ENCODE assay signal across 17 cellular contexts in genomic region chr6:16918586-16918985, GRCh38.
DNase-seq lines count a peak whose midpoint lies in the region; ATAC-seq, FAIRE-seq and TF ChIP-seq lines count a peak whose summit lies in the region.
"Had no signal": no experiment of that assay in that cellular context is flagged by ENCODE, and none has a peak within 500 bp of the region (broad histone marks: within the 10 kb centered on the region; RNA-seq: fewer than 3 reads in every experiment).

No MANE protein-coding gene starts in this region.

- POLR2A ChIA-PET in Caco-2 (lab: Charles Lee): no interaction called here

- H3K4me1 ChIP-seq in Caco-2: no peaks in the 10 kb centered on the region
- no peaks in the 10 kb centered on the region for H3K4me1 ChIP-seq in astrocyte (ENCODE audit: insufficient read depth, low read length)
- H3K4me1 ChIP-seq in foreskin keratinocyte: peaks cover 4% of the 10 kb centered on the region

- H3K79me2 ChIP-seq in astrocyte (ENCODE audit: insufficient read depth, low read length): no peaks in the 10 kb centered on the region

- H3K9me3 ChIP-seq in Caco-2 (no peaks in the 10 kb centered on the region; the same call in 1 of the 2 replicates), astrocyte (ENCODE audit: insufficient read depth, low read depth, low read length) (no peaks in the 10 kb centered on the region)
- H3K9me3 ChIP-seq: SJSA1 had no signal

- H3K4me1 Mint-ChIP-seq in Caco-2 (ENCODE audit: low read depth, unreplicated experiment) (no peaks in the 10 kb centered on the region), astrocyte (ENCODE audit: low read depth, unreplicated experiment) (no peaks in the 10 kb centered on the region), neural crest cell (peaks cover 5% of the 10 kb centered on the region)
- H3K4me1 Mint-ChIP-seq: CD4-positive, CD25-positive, alpha-beta regulatory T cell; IgD-negative memory B cell; T-cell had no signal

- H3K4me3 ChIP-seq in Caco-2 (ENCODE audit: low read depth, low read length) (no peak overlapping the region), astrocyte (ENCODE audit: insufficient read depth, low read depth, low read length) (no peak overlapping the region)
- H3K4me3 ChIP-seq: PC-9, SJSA1 had no signal

- BruUV-seq in Caco-2 (replicated peaks; lab: Mats Ljungman, UMichigan): no TSS peak

- no peaks in the 10 kb centered on the region for H4K20me1 ChIP-seq in astrocyte (ENCODE audit: insufficient read depth, low read length)

- H3K27ac ChIP-seq in astrocyte (ENCODE audit: low read depth, low read length) (no peak overlapping the region), foreskin keratinocyte (no peak overlapping the region)
- H3K27ac ChIP-seq: PC-9, SJSA1 had no signal

- no peaks in the 10 kb centered on the region for H3K36me3 ChIP-seq in Caco-2 (ENCODE audit: control insufficient read depth, insufficient read depth, low read length)
- H3K36me3 ChIP-seq in astrocyte (ENCODE audit: insufficient read depth, low read length): no peaks in the 10 kb centered on the region
- H3K36me3 ChIP-seq: SJSA1 had no signal

- CTCF ChIA-PET in Caco-2 (lab: Charles Lee): no interaction called here

- no peak for FAIRE-seq in astrocyte (lab: Jason Lieb, UNC)

- no peaks in the 10 kb centered on the region for H3K36me3 Mint-ChIP-seq in Caco-2 (ENCODE audit: insufficient read depth, unreplicated experiment)
- no peaks in the 10 kb centered on the region for H3K36me3 Mint-ChIP-seq in astrocyte (ENCODE audit: low read depth, unreplicated experiment)
- H3K36me3 Mint-ChIP-seq in neural crest cell (ENCODE audit: low read depth): no peaks in the 10 kb centered on the region
- H3K36me3 Mint-ChIP-seq: CD4-positive, CD25-positive, alpha-beta regulatory T cell; IgD-negative memory B cell; T-cell had no signal

- intact Hi-C loops in Caco-2 (cut with micrococcal nuclease; ENCODE audit: unreplicated experiment): no loop called here

- ATAC-seq in GM19463 (IDR thresholded peaks at IDR 0.05; ENCODE audit: unreplicated experiment): no peak
- no peak for ATAC-seq in GM21360 (IDR thresholded peaks at IDR 0.05; ENCODE audit: unreplicated experiment)
- ATAC-seq in foreskin keratinocyte: no peak
- ATAC-seq: T-cell had no signal

- H3K27me3 Mint-ChIP-seq in Caco-2 (ENCODE audit: insufficient read depth, unreplicated experiment) (peaks cover 8% of the 10 kb centered on the region), astrocyte (ENCODE audit: low read depth, unreplicated experiment) (no peaks in the 10 kb centered on the region), neural crest cell (ENCODE audit: low read depth) (no peaks in the 10 kb centered on the region)

- H3K27me3 ChIP-seq in Caco-2 (replicated peaks; ENCODE audit: control insufficient read depth, insufficient read depth, low read length): no peaks in the 10 kb centered on the region
- H3K27me3 ChIP-seq in astrocyte (ENCODE audit: insufficient read depth, low read length): no peaks in the 10 kb centered on the region
- H3K27me3 ChIP-seq in foreskin keratinocyte: no peaks in the 10 kb centered on the region
- H3K27me3 ChIP-seq: SJSA1 had no signal

- DNase-seq in Caco-2: peak; percentile 14 to 34
- DNase-seq in NCI-H69 (lab: John Stamatoyannopoulos, UW): peak; percentile 92
- DNase-seq in astrocyte (ENCODE audit: low read depth): no peak
- DNase-seq in neural crest cell (ENCODE audit: low read depth, low spot score): no peak
- no peak for DNase-seq in foreskin keratinocyte
- DNase-seq: CD4-positive, CD25-positive, alpha-beta regulatory T cell; DMS79; NCI-H1105 treated with DMSO at 0.1 percent for 48 hours; NCI-H1694 treated with DMSO at 0.1 percent for 48 hours; NCI-H226; NCI-H524 treated with DMSO at 0.1 percent for 48 hours; PC-9; T-cell had no signal

- H3K4me2 ChIP-seq in astrocyte (ENCODE audit: low read length): no peak overlapping the region
- H3K4me2 ChIP-seq: PC-9 had no signal

- TF ChIP-seq CTCF in Caco-2 (IDR thresholded peaks at IDR 0.05; ENCODE audit: insufficient read depth in 1 of 2, low read depth in 1 of 2, low read length in 1 of 2, severe bottlenecking in 1 of 2, unreplicated experiment in 1 of 2) (no peak), astrocyte (IDR thresholded peaks at IDR 0.05; ENCODE audit: insufficient read depth, low read depth, low read length) (no peak), neural crest cell (conservative IDR thresholded peaks at IDR 0.05) (no peak), foreskin keratinocyte (conservative IDR thresholded peaks at IDR 0.05) (no peak)

- H3K9me3 Mint-ChIP-seq in Caco-2 (ENCODE audit: unreplicated experiment): no peaks in the 10 kb centered on the region
- peaks cover 2% of the 10 kb centered on the region for H3K9me3 Mint-ChIP-seq in astrocyte (ENCODE audit: unreplicated experiment)
- no peaks in the 10 kb centered on the region for H3K9me3 Mint-ChIP-seq in neural crest cell

- H2AFZ ChIP-seq in astrocyte (ENCODE audit: low read depth, low read length): peak overlapping the region; percentile 36
- H2AFZ ChIP-seq: PC-9 had no signal

- no peak overlapping the region for H3K27ac Mint-ChIP-seq in Caco-2 (ENCODE audit: unreplicated experiment)
- no peak overlapping the region for H3K27ac Mint-ChIP-seq in astrocyte (ENCODE audit: unreplicated experiment)
- peak overlapping the region; percentile 73 for H3K27ac Mint-ChIP-seq in neural crest cell (ENCODE audit: unreplicated experiment)
- H3K27ac Mint-ChIP-seq: CD4-positive, CD25-positive, alpha-beta regulatory T cell; IgD-negative memory B cell; T-cell had no signal

- H3K4me3 Mint-ChIP-seq in Caco-2 (ENCODE audit: unreplicated experiment) (no peak overlapping the region), astrocyte (ENCODE audit: unreplicated experiment) (no peak overlapping the region), neural crest cell (no peak overlapping the region)
- H3K4me3 Mint-ChIP-seq: CD4-positive, CD25-positive, alpha-beta regulatory T cell; IgD-negative memory B cell; T-cell had no signal

- H3K9ac ChIP-seq in astrocyte (ENCODE audit: low read length): no peak overlapping the region

Comparison
In these comparisons a context has a peak if more than half of its experiments do, and no peak if none do; other contexts are left out.
1. DNase-seq: peak in Caco-2 (2 of 2) and NCI-H69 (single experiment); none in astrocyte (single experiment), neural crest cell (single experiment) and foreskin keratinocyte (0 of 2).